23 cellular contexts compared by ENCODE assay signal in the genomic region with DNA sequence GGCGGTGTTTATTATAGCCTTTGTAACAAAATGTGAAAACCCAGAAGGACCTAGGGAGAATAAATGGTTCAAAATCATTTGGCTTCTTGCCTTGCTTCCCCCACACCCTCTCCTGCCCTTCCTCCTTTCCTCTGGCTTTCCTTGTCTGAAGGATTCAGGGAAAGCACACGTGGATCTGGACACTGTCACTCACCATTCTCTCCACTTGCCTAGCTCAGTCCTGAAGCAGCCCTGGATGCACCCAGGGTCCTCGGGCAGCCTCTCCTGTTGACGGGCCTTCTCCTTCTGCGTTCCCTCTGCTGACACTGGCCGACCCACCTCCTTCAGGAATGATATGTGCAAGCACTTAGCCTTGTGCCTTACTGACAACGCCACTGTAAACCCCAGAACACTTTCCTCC.
"Had no signal": no experiment of that assay in that cellular context is flagged by ENCODE, and none has a peak within 500 bp of the region (broad histone marks: within the 10 kb centered on the region; RNA-seq: fewer than 3 reads in every experiment).

No MANE protein-coding gene starts in this region.

- ATAC-seq: natural killer cell had no signal

- H3K4me3 ChIP-seq: hepatocyte, lower lobe of right lung, suprapubic skin, vagina had no signal

- H3K79me2 ChIP-seq: hepatocyte, parathyroid adenoma had no signal

- H3K4me1 ChIP-seq: lower lobe of right lung, parathyroid adenoma, suprapubic skin, vagina had no signal

- H3K4me2 ChIP-seq: hepatocyte had no signal

- H2AFZ ChIP-seq: hepatocyte, parathyroid adenoma had no signal

- FAIRE-seq: islet of Langerhans had no signal

- H3K27me3 ChIP-seq: brain microvascular endothelial cell, hepatocyte, neutrophil, suprapubic skin, vagina had no signal

- H3K36me3 ChIP-seq: brain microvascular endothelial cell, lower lobe of right lung, neutrophil, suprapubic skin, vagina had no signal

- H3K9ac ChIP-seq: parathyroid adenoma had no signal

- H3K27ac ChIP-seq: brain microvascular endothelial cell, hepatocyte, lower lobe of right lung, neutrophil, parathyroid adenoma, suprapubic skin, vagina had no signal

- H3K9me3 ChIP-seq: lower lobe of right lung, neutrophil, suprapubic skin, vagina had no signal

- DNase-seq: activated CD4-positive, alpha-beta T cell treated with anti-CD3 and anti-CD28 coated beads for 1 hour; activated CD8-positive, alpha-beta memory T cell treated with anti-CD3 and anti-CD28 coated beads for 24 hours; activated CD8-positive, alpha-beta memory T cell treated with anti-CD3 and anti-CD28 coated beads, Interleukin-2, amount 50 U/mL, for 48 hours; activated gamma-delta T cell treated with Interleukin-2 at 50 U/mL for 16 hours; activated naive CD8-positive, alpha-beta T cell treated with anti-CD3 and anti-CD28 coated beads, Interleukin-2, amount 10 ng/mL, durations not matched to agents 7 days and 5 days; anterior cingulate cortex; brain microvascular endothelial cell; cortex of kidney; effector CD4-positive, alpha-beta T cell; left cardiac atrium; lower lobe of right lung; natural killer cell; stimulated activated CD4-positive, alpha-beta T cell treated with anti-CD3 and anti-CD28 coated beads, Interleukin-1b, Interleukin-23, amount 100 ng/mL, for 48 hours; stimulated activated CD8-positive, alpha-beta memory T cell treated with anti-CD3 and anti-CD28 coated beads, Interleukin-4, amount 100 ng/mL, for 48 hours; stimulated activated naive CD4-positive, alpha-beta T cell treated with Interleukin-2 at 50 U/mL for 16 hours; T1000; trophoblast cell had no signal
